In the genomic region with DNA sequence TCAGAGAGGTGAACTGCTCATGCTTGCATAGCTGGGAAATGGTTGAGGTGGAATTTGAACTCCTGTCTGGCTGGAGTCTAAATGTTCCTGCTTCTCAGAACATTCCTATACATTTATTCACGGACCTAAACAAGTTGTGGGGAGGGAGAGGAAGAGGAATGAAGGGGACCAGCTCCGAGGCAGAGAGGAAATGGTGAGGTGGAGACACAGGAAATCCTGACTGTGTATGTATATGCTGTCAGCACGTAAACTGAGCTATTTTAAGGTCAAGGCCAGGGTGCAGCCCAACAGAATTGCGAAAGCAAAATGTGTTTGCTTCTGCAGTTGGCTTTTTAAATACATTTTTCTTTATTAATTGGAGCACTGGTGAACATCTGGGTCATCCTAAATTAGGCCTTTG, we compare ENCODE assay signal across 10 cellular contexts.
DNase-seq lines count a peak whose midpoint lies in the region; ATAC-seq, FAIRE-seq and TF ChIP-seq lines count a peak whose summit lies in the region.
"Had no signal": no experiment of that assay in that cellular context is flagged by ENCODE, and none has a peak within 500 bp of the region (broad histone marks: within the 10 kb centered on the region; RNA-seq: fewer than 3 reads in every experiment).

No MANE protein-coding gene starts in this region.

- H3K9ac ChIP-seq in keratinocyte (ENCODE audit: control insufficient read depth, extremely low read depth, insufficient read depth, low read length), result peak overlapping the region; percentile 11
- H3K9ac ChIP-seq: parathyroid adenoma had no signal

- H4K20me1 ChIP-seq in keratinocyte (ENCODE audit: control insufficient read depth, extremely low read depth, insufficient read depth, low read length), result no peaks in the 10 kb centered on the region

- peak; percentile 99 for FAIRE-seq in keratinocyte (lab: Jason Lieb, UNC)
- no peak for FAIRE-seq in frontal cortex (lab: Jason Lieb, UNC)

- H2AFZ ChIP-seq in keratinocyte (ENCODE audit: control insufficient read depth, low read length), result no peak overlapping the region
- H2AFZ ChIP-seq: parathyroid adenoma had no signal

- in situ Hi-C loops in KBM-7 (cut with MboI; ENCODE audit: low pct_unique_long_range_greater_than_20kb, low sequenced_read_pairs), result no loop called here

- no peaks in the 10 kb centered on the region for H3K9me1 ChIP-seq in keratinocyte (ENCODE audit: control insufficient read depth, extremely low read depth, insufficient read depth, low read length)

- peak; percentile 49 for DNase-seq in NK-92 treated with Interleukin-12 subunit alpha and Interleukin-12 subunit beta, amount 100 ng/mL, for 24 hours (lab: John Stamatoyannopoulos, UW)
- DNase-seq in NK-92 (lab: John Stamatoyannopoulos, UW; ENCODE audit: unreplicated experiment) (no peak), KBM-7 (peak; percentile 77), keratinocyte (ENCODE audit: low read depth, low spot score) (peak; percentile 88), DMS153 treated with DMSO at 0.1 percent for 48 hours (lab: John Stamatoyannopoulos, UW; ENCODE audit: unreplicated experiment) (no peak), frontal cortex (ENCODE audit: low spot score in 2 of 2) (no peak)
- peak; percentile 23 for DNase-seq in activated T-helper 2 cell treated with anti-CD3 and anti-CD28 coated beads, Interferon-gamma antibody, Interleukin-2, Interleukin-4, amounts not matched to agents 10 μg/mL and 5 μg/mL and 100 μg/mL, durations not matched to agents 14 hours and 24 hours and 36 hours (ENCODE audit: low spot score)

- peak overlapping the region; percentile 52 for H3K4me3 Mint-ChIP-seq in activated T-helper 2 cell treated with anti-CD3 and anti-CD28 coated beads, Interferon-gamma antibody, Interleukin-2, Interleukin-4, amounts not matched to agents 10 μg/mL and 5 μg/mL and 100 μg/mL, durations not matched to agents 14 hours and 24 hours and 36 hours (ENCODE audit: low read depth)

- no peak overlapping the region for H3K4me3 ChIP-seq in keratinocyte (ENCODE audit: control insufficient read depth in 2 of 3, extremely low read depth in 1 of 3, insufficient read depth in 2 of 3, low read depth in 1 of 3, low read length in 3 of 3)

- H3K27ac ChIP-seq in keratinocyte (ENCODE audit: control insufficient read depth, insufficient read depth, low read length), result peak overlapping the region; percentile 83
- H3K27ac ChIP-seq: 22Rv1, parathyroid adenoma had no signal

- peak overlapping the region; percentile 85 for H3K27ac Mint-ChIP-seq in activated T-helper 2 cell treated with anti-CD3 and anti-CD28 coated beads, Interferon-gamma antibody, Interleukin-2, Interleukin-4, amounts not matched to agents 10 μg/mL and 5 μg/mL and 100 μg/mL, durations not matched to agents 14 hours and 24 hours and 36 hours

- intact Hi-C loops in activated T-helper 2 cell treated with anti-CD3 and anti-CD28 coated beads, Interferon-gamma antibody, Interleukin-2, Interleukin-4, amounts not matched to agents 10 μg/mL and 5 μg/mL and 100 μg/mL, durations not matched to agents 14 hours and 24 hours and 36 hours (cut with micrococcal nuclease), result no loop called here

- no peak for TF ChIP-seq CTCF in keratinocyte (optimal IDR thresholded peaks at IDR 0.05 in 1 of 3, IDR thresholded peaks at IDR 0.05 in 1 of 3, conservative IDR thresholded peaks at IDR 0.05 in 1 of 3; ENCODE audit: extremely low read depth in 1 of 3, insufficient read depth in 2 of 3, low read length in 3 of 3)

- no peak for ATAC-seq in HG02981 (IDR thresholded peaks at IDR 0.05; ENCODE audit: unreplicated experiment)

- peaks cover under 1% of the 10 kb centered on the region for H3K9me3 Mint-ChIP-seq in activated T-helper 2 cell treated with anti-CD3 and anti-CD28 coated beads, Interferon-gamma antibody, Interleukin-2, Interleukin-4, amounts not matched to agents 10 μg/mL and 5 μg/mL and 100 μg/mL, durations not matched to agents 14 hours and 24 hours and 36 hours

- peak overlapping the region; percentile 61 for H3K4me2 ChIP-seq in keratinocyte (ENCODE audit: control insufficient read depth, extremely low read depth, insufficient read depth, low read depth, low read length)

- H3K4me1 Mint-ChIP-seq in activated T-helper 2 cell treated with anti-CD3 and anti-CD28 coated beads, Interferon-gamma antibody, Interleukin-2, Interleukin-4, amounts not matched to agents 10 μg/mL and 5 μg/mL and 100 μg/mL, durations not matched to agents 14 hours and 24 hours and 36 hours (ENCODE audit: low read depth), result peaks cover 41% of the 10 kb centered on the region

- no peaks in the 10 kb centered on the region for H3K36me3 ChIP-seq in keratinocyte (ENCODE audit: control insufficient read depth in 2 of 2, extremely low read depth in 1 of 2, insufficient read depth in 2 of 2, low read length in 2 of 2)

- dilution Hi-C loops in keratinocyte (cut with MboI; ENCODE audit: extremely low pct_ligation_motif_present, low sequenced_read_pairs), result no loop called here

- peaks cover 3% of the 10 kb centered on the region for H3K27me3 Mint-ChIP-seq in activated T-helper 2 cell treated with anti-CD3 and anti-CD28 coated beads, Interferon-gamma antibody, Interleukin-2, Interleukin-4, amounts not matched to agents 10 μg/mL and 5 μg/mL and 100 μg/mL, durations not matched to agents 14 hours and 24 hours and 36 hours (ENCODE audit: low read depth)

- H3K27me3 ChIP-seq in keratinocyte (ENCODE audit: control insufficient read depth, extremely low read depth, insufficient read depth, low read length), result no peaks in the 10 kb centered on the region

- no peaks in the 10 kb centered on the region for H3K79me2 ChIP-seq in keratinocyte (ENCODE audit: control insufficient read depth, insufficient read depth, low read length)
- H3K79me2 ChIP-seq: parathyroid adenoma had no signal

- peaks cover 35% of the 10 kb centered on the region for H3K4me1 ChIP-seq in keratinocyte (ENCODE audit: control insufficient read depth, extremely low read depth, insufficient read depth, low read length)
- H3K4me1 ChIP-seq: parathyroid adenoma had no signal

- H3K36me3 Mint-ChIP-seq in activated T-helper 2 cell treated with anti-CD3 and anti-CD28 coated beads, Interferon-gamma antibody, Interleukin-2, Interleukin-4, amounts not matched to agents 10 μg/mL and 5 μg/mL and 100 μg/mL, durations not matched to agents 14 hours and 24 hours and 36 hours (ENCODE audit: low read depth), result no peaks in the 10 kb centered on the region

- no peaks in the 10 kb centered on the region for H3K9me3 ChIP-seq in keratinocyte (ENCODE audit: control insufficient read depth, low read depth, low read length)

Comparison
In these comparisons a context has a peak if more than half of its experiments do, and no peak if none do; other contexts are left out.
1. DNase-seq: peak in NK-92 treated with Interleukin-12 subunit alpha and Interleukin-12 subunit beta, amount 100 ng/mL, for 24 hours (single experiment), KBM-7 (single experiment), activated T-helper 2 cell treated with anti-CD3 and anti-CD28 coated beads, Interferon-gamma antibody, Interleukin-2, Interleukin-4, amounts not matched to agents 10 μg/mL and 5 μg/mL and 100 μg/mL, durations not matched to agents 14 hours and 24 hours and 36 hours (single experiment) and keratinocyte (single experiment); none in NK-92 (single experiment), DMS153 treated with DMSO at 0.1 percent for 48 hours (single experiment) and frontal cortex (0 of 2).